In the genomic region with DNA sequence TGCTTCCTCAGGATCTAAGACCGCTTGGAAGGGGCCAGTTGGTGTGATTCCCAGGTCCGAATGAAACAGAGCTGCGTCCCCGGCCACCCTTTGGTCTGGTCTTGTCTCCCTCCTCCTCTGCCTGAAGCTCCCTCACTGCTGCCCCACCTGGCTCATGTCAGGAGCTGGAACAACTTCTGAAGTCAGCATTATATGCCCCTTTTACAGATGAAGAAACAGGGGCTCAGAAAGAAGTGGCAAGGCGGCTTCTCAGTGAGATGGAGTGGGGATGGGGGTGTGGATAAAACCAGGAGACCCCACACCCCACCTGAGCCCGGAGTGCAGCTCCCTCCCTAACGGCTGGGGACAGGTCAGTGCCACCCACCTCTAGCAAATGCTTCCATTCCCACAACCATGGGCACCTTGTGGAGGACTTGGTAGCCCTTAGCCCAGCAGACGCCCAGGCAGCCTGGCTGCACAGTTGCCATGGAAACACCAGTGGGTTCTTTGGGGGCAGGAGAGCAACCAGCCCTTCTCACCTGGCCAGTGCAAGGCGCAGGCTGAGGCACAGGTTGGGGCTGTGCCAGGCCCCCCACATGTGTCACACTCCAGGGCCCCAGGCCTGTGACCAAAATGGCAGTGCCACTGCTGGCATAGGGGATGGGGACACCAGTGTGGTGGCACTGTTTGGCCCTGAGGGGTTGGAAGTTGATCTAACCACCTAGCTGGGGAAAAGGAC, we compare ENCODE assay signal across 9 cellular contexts. TPM values are rescaled to one million over a fixed set of nuclear protein-coding genes. Genes with fewer than 3 reads are reported as not detected.
A peak's percentile ranks its signal among the peaks of the same experiment; 100 is the strongest.
DNase-seq lines count a peak whose midpoint lies in the region; ATAC-seq, FAIRE-seq and TF ChIP-seq lines count a peak whose summit lies in the region.
"Had no signal": no experiment of that assay in that cellular context is flagged by ENCODE, and none has a peak within 500 bp of the region (broad histone marks: within the 10 kb centered on the region; RNA-seq: fewer than 3 reads in every experiment).

No MANE protein-coding gene starts in this region.

- H3K4me1 Mint-ChIP-seq in activated naive CD4-positive, alpha-beta T cell treated with anti-CD3 and anti-CD28 coated beads, Interleukin-2, amount 10 ng/mL, durations not matched to agents 7 days and 5 days: peaks cover 60% of the 10 kb centered on the region
- peaks cover 67% of the 10 kb centered on the region for H3K4me1 Mint-ChIP-seq in type B pancreatic cell (ENCODE audit: unreplicated experiment)

- H3K9me3 Mint-ChIP-seq in activated naive CD4-positive, alpha-beta T cell treated with anti-CD3 and anti-CD28 coated beads, Interleukin-2, amount 10 ng/mL, durations not matched to agents 7 days and 5 days: no peaks in the 10 kb centered on the region
- no peaks in the 10 kb centered on the region for H3K9me3 Mint-ChIP-seq in activated naive CD4-positive, alpha-beta T cell treated with anti-CD3 and anti-CD28 coated beads, Interleukin-2, amount 50 U/mL, for 72 hours
- H3K9me3 Mint-ChIP-seq in type B pancreatic cell: no peaks in the 10 kb centered on the region

- in situ Hi-C loops in astrocyte of the cerebellum (cut with HindIII; ENCODE audit: low sequenced_read_pairs): no loop called here

- H3K36me3 ChIP-seq in right lobe of liver: no peaks in the 10 kb centered on the region
- H3K36me3 ChIP-seq in mucosa of descending colon (ENCODE audit: low read depth): no peaks in the 10 kb centered on the region

- peaks cover 8% of the 10 kb centered on the region for H3K36me3 Mint-ChIP-seq in activated naive CD4-positive, alpha-beta T cell treated with anti-CD3 and anti-CD28 coated beads, Interleukin-2, amount 10 ng/mL, durations not matched to agents 7 days and 5 days
- H3K36me3 Mint-ChIP-seq in activated naive CD4-positive, alpha-beta T cell treated with anti-CD3 and anti-CD28 coated beads, Interleukin-2, amount 50 U/mL, for 72 hours: peaks cover 0 to 8% of the 10 kb centered on the region in 2 donors
- H3K36me3 Mint-ChIP-seq in type B pancreatic cell: no peaks in the 10 kb centered on the region

- peak overlapping the region; percentile 64 for H3K27ac Mint-ChIP-seq in activated naive CD4-positive, alpha-beta T cell treated with anti-CD3 and anti-CD28 coated beads, Interleukin-2, amount 10 ng/mL, durations not matched to agents 7 days and 5 days
- H3K27ac Mint-ChIP-seq in activated naive CD4-positive, alpha-beta T cell treated with anti-CD3 and anti-CD28 coated beads, Interleukin-2, amount 50 U/mL, for 72 hours: peak overlapping the region in 1 of 2 donors; percentile 93
- peak overlapping the region; percentile 63 for H3K27ac Mint-ChIP-seq in type B pancreatic cell

- TF ChIP-seq CTCF in astrocyte of the cerebellum (IDR thresholded peaks at IDR 0.05; ENCODE audit: low read depth, low read length, missing control alignments): peak; percentile 22
- no peak for TF ChIP-seq CTCF in right lobe of liver (IDR thresholded peaks at IDR 0.05)
- TF ChIP-seq CTCF in type B pancreatic cell (conservative IDR thresholded peaks at IDR 0.05): no peak
- no peak for TF ChIP-seq CTCF in mucosa of descending colon (IDR thresholded peaks at IDR 0.05)
- TF ChIP-seq CTCF in D721Med (IDR thresholded peaks at IDR 0.05; ENCODE audit: insufficient read depth, missing control alignments): no peak

- H3K4me3 ChIP-seq in astrocyte of the cerebellum (ENCODE audit: low read depth, low read length) (no peak overlapping the region), right lobe of liver (no peak overlapping the region), mucosa of descending colon (no peak overlapping the region)

- no peak for TF ChIP-seq POLR2A in right lobe of liver (IDR thresholded peaks at IDR 0.05)

- peaks cover 0 to 41% (median 20%) of the 10 kb centered on the region in 4 donors for H3K4me1 ChIP-seq in right lobe of liver
- peaks cover 49% of the 10 kb centered on the region for H3K4me1 ChIP-seq in mucosa of descending colon (ENCODE audit: low read depth)

- no peak overlapping the region for H3K4me3 Mint-ChIP-seq in activated naive CD4-positive, alpha-beta T cell treated with anti-CD3 and anti-CD28 coated beads, Interleukin-2, amount 10 ng/mL, durations not matched to agents 7 days and 5 days
- peak overlapping the region; percentile 52 for H3K4me3 Mint-ChIP-seq in type B pancreatic cell

- CTCF ChIA-PET in activated naive CD4-positive, alpha-beta T cell treated with anti-CD3 and anti-CD28 coated beads, Interleukin-2, amount 10 ng/mL, durations not matched to agents 7 days and 5 days (lab: Charles Lee): interaction anchor here (1.0 to 6.6 kb wide), 5 partner anchors 9 to 52 kb away, joined by 3 to 38 read pairs (median 3); no protein-coding TSS in a partner anchor

- WGBS in right lobe of liver (ENCODE audit: insufficient coverage, low coverage, low lambda C conversion rate, missing lambda C conversion rate): 83% methylated on average over 3 of the region's 9 CpGs

- DNase-seq in activated naive CD4-positive, alpha-beta T cell treated with anti-CD3 and anti-CD28 coated beads, Interleukin-2, amount 10 ng/mL, durations not matched to agents 7 days and 5 days: no peak
- no peak for DNase-seq in activated naive CD4-positive, alpha-beta T cell treated with anti-CD3 and anti-CD28 coated beads, Interleukin-2, amount 50 U/mL, for 72 hours (ENCODE audit: low spot score in 2 of 2)
- no peak for DNase-seq in astrocyte of the cerebellum (ENCODE audit: low read depth)
- DNase-seq in right lobe of liver: no peak
- DNase-seq in type B pancreatic cell (ENCODE audit: extremely low spot score, unreplicated experiment): no peak
- no peak for DNase-seq in amygdala (lab: John Stamatoyannopoulos, UW)
- no peak for DNase-seq in mucosa of descending colon
- no peak for DNase-seq in D721Med (ENCODE audit: insufficient read length, low spot score)
- DNase-seq: effector CD4-positive, alpha-beta T cell had no signal

- H3K27me3 Mint-ChIP-seq in activated naive CD4-positive, alpha-beta T cell treated with anti-CD3 and anti-CD28 coated beads, Interleukin-2, amount 10 ng/mL, durations not matched to agents 7 days and 5 days: no peaks in the 10 kb centered on the region
- no peaks in the 10 kb centered on the region for H3K27me3 Mint-ChIP-seq in type B pancreatic cell

- H3K27me3 ChIP-seq in right lobe of liver: no peaks in the 10 kb centered on the region

- no peak for FAIRE-seq in D721Med (lab: Jason Lieb, UNC)

- H3K27ac ChIP-seq in right lobe of liver: peak overlapping the region in 2 of 3 donors; percentile 8 to 33

- no peak for ATAC-seq in activated naive CD4-positive, alpha-beta T cell treated with anti-CD3 and anti-CD28 coated beads, Interleukin-2, amount 50 U/mL, for 72 hours
- no peak for ATAC-seq in right lobe of liver
- no peak for ATAC-seq in mucosa of descending colon

- H3K9me3 ChIP-seq in right lobe of liver: no peaks in the 10 kb centered on the region
- no peaks in the 10 kb centered on the region for H3K9me3 ChIP-seq in mucosa of descending colon

- intact Hi-C loops in right lobe of liver (cut with DNase I) (no loop called here), mucosa of descending colon (cut with DNase I, micrococcal nuclease) (no loop called here)

RNA-seq across cellular contexts. Expression of a gene that starts 31.9 kb away (rescaled TPM):
- 100 to 1,000 TPM; 111 to 118 TPM for total RNA-seq in activated naive CD4-positive, alpha-beta T cell treated with anti-CD3 and anti-CD28 coated beads, Interleukin-2, amount 50 U/mL, for 72 hours
- total RNA-seq in right lobe of liver: 10 to 100 TPM; 39.7 to 61.3 (median 43.8) TPM
- total RNA-seq in type B pancreatic cell (ENCODE audit: low replicate concordance): 37.2 and 49.8 TPM in 2 replicates
- total RNA-seq in mucosa of descending colon: 100 to 1,000 TPM; 103 to 161 (median 149) TPM
